15 cellular contexts compared by ENCODE assay signal in the genomic region with DNA sequence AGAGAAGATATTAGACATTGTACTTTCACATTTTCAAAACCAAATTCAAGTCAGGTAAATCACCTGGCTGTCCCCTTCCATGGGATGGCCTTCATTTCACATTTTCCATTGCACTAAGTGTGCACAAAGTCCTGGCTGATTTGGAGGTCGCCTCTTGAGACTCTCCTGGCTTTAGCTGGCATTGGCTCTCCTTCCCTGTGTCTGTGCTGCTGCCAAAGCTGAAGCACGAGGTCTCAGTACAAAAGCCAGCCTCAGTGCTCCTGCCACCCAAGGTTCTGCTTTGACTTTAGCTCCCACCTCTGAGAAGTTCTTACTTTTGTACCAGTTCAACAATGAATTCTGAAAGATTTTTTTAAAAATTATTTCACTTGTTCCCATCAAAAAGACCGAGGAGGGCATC.
"Had no signal": no experiment of that assay in that cellular context is flagged by ENCODE, and none has a peak within 500 bp of the region (broad histone marks: within the 10 kb centered on the region; RNA-seq: fewer than 3 reads in every experiment).

No MANE protein-coding gene starts in this region.

- H3K4me3 ChIP-seq: cardiac muscle cell, tibial nerve had no signal

- ATAC-seq: activated CD8-positive, alpha-beta memory T cell treated with anti-CD3 and anti-CD28 coated beads, Interleukin-2, amount 10 ng/mL, durations not matched to agents 7 days and 5 days had no signal

- H3K36me3 ChIP-seq: cardiac muscle cell, tibial nerve had no signal

- H3K9me3 ChIP-seq: tibial nerve had no signal

- H3K4me1 ChIP-seq: tibial nerve had no signal

- H3K27me3 ChIP-seq: cardiac muscle cell, tibial nerve had no signal

- DNase-seq: activated B cell treated with CpG ODN at 0.5 μM for 24 hours; activated CD4-positive, alpha-beta memory T cell treated with anti-CD3 and anti-CD28 coated beads, Interleukin-2, amount 10 ng/mL, durations not matched to agents 7 days and 5 days; activated CD4-positive, alpha-beta T cell treated with anti-CD3 and anti-CD28 coated beads for 48 hours; activated CD8-positive, alpha-beta memory T cell treated with anti-CD3 and anti-CD28 coated beads, Interleukin-2, amount 10 ng/mL, durations not matched to agents 7 days and 5 days; endodermal cell; glutamatergic neuron; nephron progenitor cell; retina; stimulated activated CD4-positive, alpha-beta T cell treated with anti-CD3 and anti-CD28 coated beads, Interleukin-12 subunit alpha, Interleukin-12 subunit beta, amount 100 ng/mL, for 4 hours; stimulated activated CD4-positive, alpha-beta T cell treated with anti-CD3 and anti-CD28 coated beads, Interleukin-1b, Interleukin-23, amount 100 ng/mL, for 48 hours; stimulated activated CD8-positive, alpha-beta memory T cell treated with anti-CD3 and anti-CD28 coated beads, Interleukin-4, amount 100 ng/mL, for 48 hours; stimulated activated naive CD4-positive, alpha-beta T cell had no signal

- H3K27ac ChIP-seq: cardiac muscle cell, epithelial cell of prostate, tibial nerve had no signal
